ENCODE assay signal across 10 cellular contexts in the genomic region with DNA sequence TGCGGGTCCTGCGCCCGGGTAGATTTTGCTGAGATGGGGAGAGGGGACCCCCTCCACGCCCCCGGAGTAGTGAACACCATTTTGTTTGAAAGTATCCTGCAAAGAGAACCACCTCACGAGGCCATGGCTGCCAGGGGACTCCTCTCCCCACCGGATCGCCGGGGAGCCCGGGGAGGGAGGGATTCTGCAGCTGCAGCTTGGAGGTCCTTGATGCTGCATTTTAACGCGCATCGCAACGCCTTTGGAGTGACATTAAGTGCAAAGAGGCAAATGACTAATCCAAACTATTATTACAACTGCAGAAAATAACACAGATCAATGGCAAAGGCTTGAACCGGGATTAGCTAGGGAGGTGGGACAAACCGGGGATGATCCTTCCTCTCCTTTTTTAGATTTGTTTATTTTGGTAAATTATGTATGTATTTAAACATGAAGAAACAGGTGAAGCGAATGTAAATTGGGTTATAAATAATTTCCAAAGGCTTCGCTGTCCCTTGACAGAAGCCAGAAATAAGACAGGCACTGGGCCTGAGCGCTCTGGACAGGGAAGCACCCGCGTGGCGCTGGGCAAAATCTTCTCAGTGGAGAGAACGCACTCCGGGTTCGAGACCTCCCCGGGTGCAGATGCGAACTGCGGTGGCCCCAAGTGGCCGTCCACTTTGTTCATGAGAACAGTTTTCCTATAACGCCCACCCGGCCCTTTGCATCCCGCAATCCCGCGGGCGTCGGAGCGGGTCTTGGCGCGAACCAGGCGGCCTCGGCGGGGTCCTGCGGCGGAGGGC. TPM values are rescaled to one million over a fixed set of nuclear protein-coding genes. Genes with fewer than 3 reads are reported as not detected.
DNase-seq lines count a peak whose midpoint lies in the region; ATAC-seq and TF ChIP-seq lines count a peak whose summit lies in the region.
"Had no signal": no experiment of that assay in that cellular context is flagged by ENCODE, and none has a peak within 500 bp of the region (broad histone marks: within the 10 kb centered on the region; RNA-seq: fewer than 3 reads in every experiment).

No MANE protein-coding gene starts in this region.

- H3K79me2 ChIP-seq in Loucy (ENCODE audit: insufficient read depth, low read length) = no peaks in the 10 kb centered on the region
- no peaks in the 10 kb centered on the region for H3K79me2 ChIP-seq in mammary epithelial cell (ENCODE audit: insufficient read depth, low read length)
- H3K79me2 ChIP-seq in neural cell (replicated peaks; ENCODE audit: insufficient read depth, low read length) = peaks cover 41% of the 10 kb centered on the region

- no peaks in the 10 kb centered on the region for H4K20me1 ChIP-seq in Loucy (ENCODE audit: insufficient read depth, low read length, poor library complexity, severe bottlenecking)
- H4K20me1 ChIP-seq in mammary epithelial cell (ENCODE audit: insufficient read depth, low read length) = peaks cover 6% of the 10 kb centered on the region
- H4K20me1 ChIP-seq in neural cell (ENCODE audit: insufficient read depth) = peaks cover 7% of the 10 kb centered on the region

- no peaks in the 10 kb centered on the region for H3K9me2 ChIP-seq in Loucy (replicated peaks; ENCODE audit: low read depth, low read length)
- H3K9me2 ChIP-seq in neural cell (ENCODE audit: insufficient read depth, low read length) = no peaks in the 10 kb centered on the region

- H3K4me2 ChIP-seq in Loucy (ENCODE audit: low read depth, low read length, poor library complexity, severe bottlenecking) = peak overlapping the region; percentile 45
- H3K4me2 ChIP-seq in mammary epithelial cell (ENCODE audit: insufficient read depth, low read depth, low read length) = peak overlapping the region; percentile 73
- peak overlapping the region; percentile 60 for H3K4me2 ChIP-seq in neural cell (ENCODE audit: low read length)

- H2AFZ ChIP-seq in Loucy (ENCODE audit: low read length) (no peak overlapping the region), mammary epithelial cell (ENCODE audit: low read depth, low read length) (peak overlapping the region; percentile 46), neural cell (ENCODE audit: low read depth, low read length) (peak overlapping the region; percentile 49)

- no peak overlapping the region for H3K4me3 ChIP-seq in Loucy (ENCODE audit: low read length, poor library complexity, severe bottlenecking)
- no peak overlapping the region for H3K4me3 ChIP-seq in mammary epithelial cell (replicated peaks in 1 of 3; ENCODE audit: insufficient read depth in 1 of 3, low read depth in 2 of 3, low read length in 3 of 3)
- peak overlapping the region; percentile 99 for H3K4me3 ChIP-seq in neural cell (ENCODE audit: low read length)

- 13% methylated on average over 35 of the region's 44 CpGs for WGBS in mammary epithelial cell (ENCODE audit: low coverage, missing lambda C conversion rate)

- H3K27me3 ChIP-seq in Loucy (ENCODE audit: insufficient read depth, low read length, poor library complexity, severe bottlenecking) (no peaks in the 10 kb centered on the region), mammary epithelial cell (ENCODE audit: insufficient read depth, low read length) (peaks cover 36% of the 10 kb centered on the region), neural cell (ENCODE audit: insufficient read depth, low read depth, low read length) (no peaks in the 10 kb centered on the region)

- in situ Hi-C loops in mammary epithelial cell (cut with MboI; ENCODE audit: low sequenced_read_pairs in 2 of 2) = loop anchor here in 1 of 2 donors (10.0 to 25.0 kb wide), 2 partner anchors 98 to 440 kb away; partner anchors contain the start of genes DNAJC5G and TRIM54

- H3K9ac ChIP-seq in Loucy (ENCODE audit: low read depth, low read length, poor library complexity, severe bottlenecking) = no peak overlapping the region
- H3K9ac ChIP-seq in mammary epithelial cell (ENCODE audit: insufficient read depth, low read length) = no peak overlapping the region
- peak overlapping the region; percentile 97 for H3K9ac ChIP-seq in neural cell (ENCODE audit: low read length)

- TF ChIP-seq RAD21 in neural cell (conservative IDR thresholded peaks at IDR 0.05) = no peak

- CTCF ChIA-PET in mammary epithelial cell (lab: Charles Lee; ENCODE audit: low non-redundant PET) = interaction anchor here (0.7 kb wide), 1 partner anchor 201 kb away, joined by 3 read pairs; no protein-coding TSS in a partner anchor

- intact Hi-C loops in mammary epithelial cell (cut with micrococcal nuclease) = loop anchor here (1.0 to 10.0 kb wide), 5 partner anchors 75 to 458 kb away; partner anchors contain the start of gene UCN

- H3K4me1 ChIP-seq in Loucy (ENCODE audit: insufficient read depth, low read length, poor library complexity, severe bottlenecking) (no peaks in the 10 kb centered on the region), mammary epithelial cell (ENCODE audit: insufficient read depth, low read length) (peaks cover 23% of the 10 kb centered on the region)

- TF ChIP-seq EP300 in neural cell (conservative IDR thresholded peaks at IDR 0.05; ENCODE audit: poor library complexity, severe bottlenecking) = no peak

- H3F3A ChIP-seq in Loucy (ENCODE audit: low read depth) = no peaks in the 10 kb centered on the region
- H3F3A ChIP-seq in neural cell (ENCODE audit: insufficient read depth, low read length, poor library complexity, severe bottlenecking) = peaks cover 4% of the 10 kb centered on the region

- dilution Hi-C loops in mammary epithelial cell (cut with HindIII; ENCODE audit: low sequenced_read_pairs) = no loop called here

- DNase-seq in COR-L47 (lab: John Stamatoyannopoulos, UW) (peak; percentile 32), mammary epithelial cell (no peak), COLO829 (ENCODE audit: low spot score) (no peak), SW 1271 (lab: John Stamatoyannopoulos, UW) (no peak)

- no peak for TF ChIP-seq CTCF in Loucy (conservative IDR thresholded peaks at IDR 0.05; ENCODE audit: low read length)
- no peak for TF ChIP-seq CTCF in mammary epithelial cell (conservative IDR thresholded peaks at IDR 0.05 in 1 of 2, IDR thresholded peaks at IDR 0.05 in 1 of 2; ENCODE audit: extremely low read depth in 1 of 2, insufficient read depth in 1 of 2, low read depth in 1 of 2, low read length in 2 of 2)
- TF ChIP-seq CTCF in neural cell (IDR thresholded peaks at IDR 0.05; ENCODE audit: poor library complexity, severe bottlenecking) = no peak

- H3K27ac ChIP-seq in mammary epithelial cell (ENCODE audit: insufficient read depth, low read depth, low read length) (no peak overlapping the region), neural cell (ENCODE audit: low read length) (peak overlapping the region; percentile 77)
- H3K27ac ChIP-seq: adrenal gland had no signal

- no TSS peak for BruUV-seq in mammary epithelial cell (replicated peaks; lab: Mats Ljungman, UMichigan)

- ATAC-seq in GM21515 (IDR thresholded peaks at IDR 0.05; ENCODE audit: unreplicated experiment) (no peak), HG03196 (IDR thresholded peaks at IDR 0.05; ENCODE audit: unreplicated experiment) (no peak)

- H3K9me3 ChIP-seq in Loucy (ENCODE audit: insufficient read depth, low read depth, low read length) (no peaks in the 10 kb centered on the region), mammary epithelial cell (replicated peaks; ENCODE audit: insufficient read depth, low read length) (no peaks in the 10 kb centered on the region), neural cell (ENCODE audit: low read length) (no peaks in the 10 kb centered on the region)
- H3K9me3 ChIP-seq: adrenal gland had no signal

- no peaks in the 10 kb centered on the region for H3K36me3 ChIP-seq in Loucy (ENCODE audit: insufficient read depth, low read length)
- no peaks in the 10 kb centered on the region for H3K36me3 ChIP-seq in mammary epithelial cell (ENCODE audit: insufficient read depth, low read length)
- no peaks in the 10 kb centered on the region for H3K36me3 ChIP-seq in neural cell (ENCODE audit: insufficient read depth, low read length)
- H3K36me3 ChIP-seq: adrenal gland had no signal

TF ChIP-seq in neural cell, 6 proteins besides CTCF, POLR2A, EP300 and RAD21:
- TF ChIP-seq POLR2AphosphoS5 (IDR thresholded peaks at IDR 0.05) = no peak
- TF ChIP-seq TAF1 (IDR thresholded peaks at IDR 0.05; ENCODE audit: low read depth) = peak; percentile 22
TF ChIP-seq in neural cell: peak in this region for 1.

RNA-seq across cellular contexts. Expression of gene DPYSL5, which starts 0.9 kb away (rescaled TPM):
- total RNA-seq in mammary epithelial cell = not detected
- polyA plus RNA-seq in mammary epithelial cell = not detected
- polyA minus RNA-seq in mammary epithelial cell = not detected
- 111 and 157 TPM in 2 replicates for polyA plus RNA-seq in neural cell
- 233 and 258 TPM in 2 replicates for polyA minus RNA-seq in neural cell
- total RNA-seq: mononuclear cell had no signal

Comparison
In these comparisons a context has a peak if more than half of its experiments do, and no peak if none do; other contexts are left out.
1. RNA of gene DPYSL5, which starts 0.9 kb away (polyA plus RNA-seq): 111 to 157 TPM in neural cell; not detected in mammary epithelial cell (single experiment); every median in the first group is over 100 times any median in the second.
2. Peak in every context shown above with its lines, with median percentiles within 50 percentile points of each other: H3K4me2 ChIP-seq.